ENCODE assay signal across 8 cellular contexts in the genomic region with DNA sequence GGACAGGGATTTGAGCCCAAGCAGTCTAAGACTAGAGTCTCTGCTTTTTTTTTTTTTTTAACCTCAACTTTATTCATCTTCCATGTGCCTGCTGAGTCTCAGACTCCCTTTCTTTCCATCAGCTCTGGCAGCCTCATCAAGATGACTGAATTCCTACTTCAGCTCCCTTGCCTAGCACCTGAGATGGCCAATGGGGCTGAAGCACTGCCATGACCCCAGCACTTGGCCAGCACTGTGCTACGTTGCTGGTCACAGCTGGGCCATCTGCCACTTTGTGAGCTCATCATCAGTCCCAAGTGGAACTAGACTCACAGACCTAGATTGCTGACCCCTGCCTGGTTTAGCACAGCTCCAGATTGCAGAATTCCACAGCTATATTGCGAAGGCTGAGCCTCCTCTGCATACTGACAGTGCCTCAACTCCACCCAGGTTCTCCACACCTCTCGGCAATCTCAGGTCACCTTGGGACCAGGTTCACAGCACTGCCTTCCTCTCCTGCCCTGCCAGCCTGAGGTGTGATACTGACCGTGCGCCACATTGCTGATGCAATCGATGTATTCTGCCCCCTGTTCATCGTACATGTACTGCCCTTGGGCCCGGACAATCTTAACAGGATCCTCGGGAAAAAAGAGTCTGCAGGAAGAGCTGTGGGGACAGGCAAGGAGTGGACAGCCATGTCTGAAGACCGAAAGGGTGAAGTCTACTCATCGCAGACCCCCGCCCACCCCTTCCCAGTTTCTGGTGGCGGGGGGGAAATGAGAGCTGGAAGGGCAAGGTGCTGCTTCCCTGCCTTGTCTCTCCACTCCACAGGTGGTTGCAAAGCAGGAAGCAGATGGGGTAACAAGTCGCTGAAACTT. TPM values are rescaled to one million over a fixed set of nuclear protein-coding genes. Genes with fewer than 3 reads are reported as not detected.
DNase-seq lines count a peak whose midpoint lies in the region; ATAC-seq and TF ChIP-seq lines count a peak whose summit lies in the region.

No MANE protein-coding gene starts in this region.

- POLR2A ChIA-PET in HEK293T (lab: Yijun Ruan, JAX) = interaction anchor here (1.1 to 2.9 kb wide), 6 partner anchors 10 to 29 kb away, joined by 4 to 17 read pairs (median 10); partner anchors contain the start of gene HNRNPAB

- CTCF ChIA-PET in HEK293T (lab: Yijun Ruan, JAX) = interaction anchor here (1.1 kb wide), 1 partner anchor 359 kb away, joined by 3 read pairs; the partner anchor contains the start of gene COL23A1

- peaks cover 33% of the 10 kb centered on the region for H3K4me1 Mint-ChIP-seq in activated T-helper 2 cell treated with anti-CD3 and anti-CD28 coated beads, Interferon-gamma antibody, Interleukin-2, Interleukin-4, amounts not matched to agents 10 μg/mL and 5 μg/mL and 100 μg/mL, durations not matched to agents 14 hours and 24 hours and 36 hours (ENCODE audit: low read depth)

- TF ChIP-seq POLR2A in spleen (IDR thresholded peaks at IDR 0.05) = no peak

- peaks cover 24 to 89% (median 58%) of the 10 kb centered on the region in 6 donors for H3K4me1 ChIP-seq in spleen

- WGBS in spleen, 5 donors = 57 to 73% (median 67%) methylated on average over 14 of the region's 14 CpGs

- no peaks in the 10 kb centered on the region for H3K27me3 Mint-ChIP-seq in activated T-helper 2 cell treated with anti-CD3 and anti-CD28 coated beads, Interferon-gamma antibody, Interleukin-2, Interleukin-4, amounts not matched to agents 10 μg/mL and 5 μg/mL and 100 μg/mL, durations not matched to agents 14 hours and 24 hours and 36 hours (ENCODE audit: low read depth)

- peaks cover 0 to 53% (median 42%) of the 10 kb centered on the region in 6 donors for H3K36me3 ChIP-seq in spleen

- H3K9me3 ChIP-seq in spleen = no peaks in the 10 kb centered on the region

- intact Hi-C loops in activated T-helper 2 cell treated with anti-CD3 and anti-CD28 coated beads, Interferon-gamma antibody, Interleukin-2, Interleukin-4, amounts not matched to agents 10 μg/mL and 5 μg/mL and 100 μg/mL, durations not matched to agents 14 hours and 24 hours and 36 hours (cut with micrococcal nuclease) = loop anchor here (5.0 kb wide), 1 partner anchor 396 kb away; the partner anchor contains the start of gene CLK4
- intact Hi-C loops in spleen (cut with DNase I; ENCODE audit: low total_unique reads) = no loop called here

- no peaks in the 10 kb centered on the region for H3K9me3 Mint-ChIP-seq in activated T-helper 2 cell treated with anti-CD3 and anti-CD28 coated beads, Interferon-gamma antibody, Interleukin-2, Interleukin-4, amounts not matched to agents 10 μg/mL and 5 μg/mL and 100 μg/mL, durations not matched to agents 14 hours and 24 hours and 36 hours

- no peak for DNase-seq in HEK293T (ENCODE audit: extremely low spot score)
- no peak for DNase-seq in activated T-helper 2 cell treated with anti-CD3 and anti-CD28 coated beads, Interferon-gamma antibody, Interleukin-2, Interleukin-4, amounts not matched to agents 10 μg/mL and 5 μg/mL and 100 μg/mL, durations not matched to agents 14 hours and 24 hours and 36 hours (ENCODE audit: low spot score)
- DNase-seq in spleen = peak; percentile 69
- DNase-seq in HuH-7 (ENCODE audit: low spot score) = no peak
- DNase-seq in Kasumi-1 (lab: John Stamatoyannopoulos, UW) = no peak

- ATAC-seq in GM19328 (IDR thresholded peaks at IDR 0.05; ENCODE audit: unreplicated experiment) = no peak
- ATAC-seq in HG03378 (IDR thresholded peaks at IDR 0.05; ENCODE audit: unreplicated experiment) = no peak

- peak overlapping the region in 6 of 8 donors; percentile 97 to 99 (median 99) for H3K27ac ChIP-seq in spleen

- peak overlapping the region; percentile 89 for H3K4me3 Mint-ChIP-seq in activated T-helper 2 cell treated with anti-CD3 and anti-CD28 coated beads, Interferon-gamma antibody, Interleukin-2, Interleukin-4, amounts not matched to agents 10 μg/mL and 5 μg/mL and 100 μg/mL, durations not matched to agents 14 hours and 24 hours and 36 hours (ENCODE audit: low read depth)

- H3K4me3 ChIP-seq in iPS-11a (ENCODE audit: low read depth, low read length) (peak overlapping the region; percentile 62), spleen (peak overlapping the region; percentile 79 to 89 (median 86))

- H3K27me3 ChIP-seq in spleen (replicated peaks in 1 of 7) = no peaks in the 10 kb centered on the region

- peaks cover 53% of the 10 kb centered on the region for H3K36me3 Mint-ChIP-seq in activated T-helper 2 cell treated with anti-CD3 and anti-CD28 coated beads, Interferon-gamma antibody, Interleukin-2, Interleukin-4, amounts not matched to agents 10 μg/mL and 5 μg/mL and 100 μg/mL, durations not matched to agents 14 hours and 24 hours and 36 hours (ENCODE audit: low read depth)

- peak overlapping the region; percentile 81 for H3K27ac Mint-ChIP-seq in activated T-helper 2 cell treated with anti-CD3 and anti-CD28 coated beads, Interferon-gamma antibody, Interleukin-2, Interleukin-4, amounts not matched to agents 10 μg/mL and 5 μg/mL and 100 μg/mL, durations not matched to agents 14 hours and 24 hours and 36 hours

- TF ChIP-seq CTCF in spleen (IDR thresholded peaks at IDR 0.05 in 8 of 11, conservative IDR thresholded peaks at IDR 0.05 in 3 of 11) = no peak

TF ChIP-seq in HEK293T, 16 proteins besides CTCF, POLR2A, EP300 and RAD21:
- TF ChIP-seq FOXM1 (IDR thresholded peaks at IDR 0.05; ENCODE audit: borderline replicate concordance) (no peak), ZNF384 (IDR thresholded peaks at IDR 0.05) (peak; percentile 76), CTBP1 (IDR thresholded peaks at IDR 0.05; ENCODE audit: borderline replicate concordance) (no peak)
TF ChIP-seq in HEK293T: peak in this region for 1.

RNA-seq across cellular contexts. Expression of gene PHYKPL, which starts 1.5 kb away (rescaled TPM):
- 87.4 and 92.0 TPM in 2 replicates for total RNA-seq in activated T-helper 2 cell treated with anti-CD3 and anti-CD28 coated beads, Interferon-gamma antibody, Interleukin-2, Interleukin-4, amounts not matched to agents 10 μg/mL and 5 μg/mL and 100 μg/mL, durations not matched to agents 14 hours and 24 hours and 36 hours
- 100 to 1,000 TPM in 6 of 7 donors, 10 to 100 TPM in 1; 91.8 to 209 (median 132) TPM for total RNA-seq in spleen
- polyA plus RNA-seq in spleen = 10 to 100 TPM; 46.9 to 82.7 (median 74.5) TPM

RNA-seq across cellular contexts. Expression of gene HNRNPAB, which starts 26.8 kb away (rescaled TPM):
- total RNA-seq in activated T-helper 2 cell treated with anti-CD3 and anti-CD28 coated beads, Interferon-gamma antibody, Interleukin-2, Interleukin-4, amounts not matched to agents 10 μg/mL and 5 μg/mL and 100 μg/mL, durations not matched to agents 14 hours and 24 hours and 36 hours = 393 and 403 TPM in 2 replicates
- 100 to 1,000 TPM in 4 of 7 donors, 10 to 100 TPM in 3; 55.9 to 136 (median 113) TPM for total RNA-seq in spleen
- polyA plus RNA-seq in spleen = 100 to 1,000 TPM in 2 of 3 donors, 10 to 100 TPM in 1; 88.2 to 144 (median 120) TPM

RNA-seq across cellular contexts. Expression of gene GMCL2, which starts 43.9 kb away (rescaled TPM):
- not detected in 2 replicates for total RNA-seq in activated T-helper 2 cell treated with anti-CD3 and anti-CD28 coated beads, Interferon-gamma antibody, Interleukin-2, Interleukin-4, amounts not matched to agents 10 μg/mL and 5 μg/mL and 100 μg/mL, durations not matched to agents 14 hours and 24 hours and 36 hours
- not detected for total RNA-seq in spleen
- polyA plus RNA-seq in spleen = under 1 TPM in 1 of 3 donors, not detected in 2; 0.03 TPM
